Comparison of ENCODE assay signal across 1 cellular context in genomic region chr19:17346109-17346671, GRCh38.
A peak's percentile ranks its signal among the peaks of the same experiment; 100 is the strongest.
TF ChIP-seq lines count a peak whose summit lies in the region.

No MANE protein-coding gene starts in this region.

TF ChIP-seq in HepG2, 621 proteins besides CTCF, POLR2A, EP300 and RAD21 (continued from another document and continues in another):
- TF ChIP-seq ZNF800 (CRISPR knock-in tag; IDR thresholded peaks at IDR 0.05) (no peak), ZNF382 (CRISPR knock-in tag; IDR thresholded peaks at IDR 0.05; ENCODE audit: borderline replicate concordance) (no peak), ZHX1 (CRISPR knock-in tag; IDR thresholded peaks at IDR 0.05; ENCODE audit: low read depth) (no peak), PHF21A (CRISPR knock-in tag; IDR thresholded peaks at IDR 0.05) (no peak), NFYB (CRISPR knock-in tag; IDR thresholded peaks at IDR 0.05) (no peak), ATF3 (CRISPR knock-in tag; IDR thresholded peaks at IDR 0.05) (no peak), ZNF142 (CRISPR knock-in tag; IDR thresholded peaks at IDR 0.05) (0 out of 2 replicates have a peak, but pooled peaks have one; percentile 57), SIX4 (CRISPR knock-in tag; IDR thresholded peaks at IDR 0.05) (no peak), NRL (CRISPR knock-in tag; IDR thresholded peaks at IDR 0.05; ENCODE audit: borderline replicate concordance) (0 out of 2 replicates have a peak, but pooled peaks have one; percentile 41), RFX1 (IDR thresholded peaks at IDR 0.05) (no peak), KLF15 (CRISPR knock-in tag; IDR thresholded peaks at IDR 0.05; ENCODE audit: borderline replicate concordance) (no peak), MZF1 (CRISPR knock-in tag; IDR thresholded peaks at IDR 0.05; ENCODE audit: borderline replicate concordance) (no peak), ASH2L (IDR thresholded peaks at IDR 0.05; ENCODE audit: insufficient read length, low read depth, low read length) (no peak), ZNF605 (CRISPR knock-in tag; IDR thresholded peaks at IDR 0.05) (no peak; the same call in 1 of the 2 replicates), EHMT2 (IDR thresholded peaks at IDR 0.05; ENCODE audit: borderline replicate concordance, low read depth, low read length) (no peak), CEBPB (IDR thresholded peaks at IDR 0.05; ENCODE audit: borderline replicate concordance, low read depth, low read length) (no peak), RFX3 (CRISPR knock-in tag; IDR thresholded peaks at IDR 0.05) (no peak), AHR (CRISPR knock-in tag; IDR thresholded peaks at IDR 0.05) (0 out of 2 replicates have a peak, but pooled peaks have one; percentile 22), NFIC (IDR thresholded peaks at IDR 0.05; ENCODE audit: low read length) (no peak), ZNF281 (CRISPR knock-in tag; IDR thresholded peaks at IDR 0.05; ENCODE audit: borderline replicate concordance) (no peak), ZNF460 (CRISPR knock-in tag; IDR thresholded peaks at IDR 0.05; ENCODE audit: borderline replicate concordance) (no peak), ZNF562 (CRISPR knock-in tag; IDR thresholded peaks at IDR 0.05; ENCODE audit: borderline replicate concordance) (no peak), ZNF549 (CRISPR knock-in tag; IDR thresholded peaks at IDR 0.05) (no peak), MIER2 (CRISPR knock-in tag; IDR thresholded peaks at IDR 0.05) (no peak), ZNF263 (CRISPR knock-in tag; IDR thresholded peaks at IDR 0.05) (peak; percentile 49; the same call in 1 of the 2 replicates), ZNF704 (CRISPR knock-in tag; IDR thresholded peaks at IDR 0.05; ENCODE audit: borderline replicate concordance) (no peak), ZFP36L1 (CRISPR knock-in tag; IDR thresholded peaks at IDR 0.05) (no peak), ZNF484 (CRISPR knock-in tag; IDR thresholded peaks at IDR 0.05; ENCODE audit: borderline replicate concordance, low read depth) (no peak), ZXDC (CRISPR knock-in tag; IDR thresholded peaks at IDR 0.05) (no peak), FOXA1 (IDR thresholded peaks at IDR 0.05) (no peak), FOXA1 (CRISPR knock-in tag; IDR thresholded peaks at IDR 0.05) (no peak), ELF1 (CRISPR knock-in tag; IDR thresholded peaks at IDR 0.05) (peak; percentile 75), ZNF777 (CRISPR knock-in tag; IDR thresholded peaks at IDR 0.05) (no peak), TBL1XR1 (IDR thresholded peaks at IDR 0.05; ENCODE audit: borderline replicate concordance, low read length, partially characterized antibody) (no peak), ZNF784 (CRISPR knock-in tag; IDR thresholded peaks at IDR 0.05; ENCODE audit: borderline replicate concordance) (no peak), ZNF143 (CRISPR knock-in tag; IDR thresholded peaks at IDR 0.05) (0 out of 2 replicates have a peak, but pooled peaks have one; percentile 38), PPARG (CRISPR knock-in tag; conservative IDR thresholded peaks at IDR 0.05) (no peak), SNAPC2 (CRISPR knock-in tag; IDR thresholded peaks at IDR 0.05) (no peak), KDM1A (CRISPR knock-in tag; IDR thresholded peaks at IDR 0.05) (no peak), NONO (IDR thresholded peaks at IDR 0.05) (no peak), NONO (CRISPR knock-in tag; conservative IDR thresholded peaks at IDR 0.05) (no peak), SALL1 (CRISPR knock-in tag; IDR thresholded peaks at IDR 0.05) (peak; percentile 27; the same call in 1 of the 2 replicates), SOX5 (CRISPR knock-in tag; IDR thresholded peaks at IDR 0.05; ENCODE audit: borderline replicate concordance) (no peak), THAP8 (CRISPR knock-in tag; IDR thresholded peaks at IDR 0.05; ENCODE audit: borderline replicate concordance) (no peak), ZNF580 (CRISPR knock-in tag; IDR thresholded peaks at IDR 0.05; ENCODE audit: borderline replicate concordance, low read depth) (0 out of 2 replicates have a peak, but pooled peaks have one; percentile 21)
